Comparison of ENCODE assay signal across 8 cellular contexts in the genomic region with DNA sequence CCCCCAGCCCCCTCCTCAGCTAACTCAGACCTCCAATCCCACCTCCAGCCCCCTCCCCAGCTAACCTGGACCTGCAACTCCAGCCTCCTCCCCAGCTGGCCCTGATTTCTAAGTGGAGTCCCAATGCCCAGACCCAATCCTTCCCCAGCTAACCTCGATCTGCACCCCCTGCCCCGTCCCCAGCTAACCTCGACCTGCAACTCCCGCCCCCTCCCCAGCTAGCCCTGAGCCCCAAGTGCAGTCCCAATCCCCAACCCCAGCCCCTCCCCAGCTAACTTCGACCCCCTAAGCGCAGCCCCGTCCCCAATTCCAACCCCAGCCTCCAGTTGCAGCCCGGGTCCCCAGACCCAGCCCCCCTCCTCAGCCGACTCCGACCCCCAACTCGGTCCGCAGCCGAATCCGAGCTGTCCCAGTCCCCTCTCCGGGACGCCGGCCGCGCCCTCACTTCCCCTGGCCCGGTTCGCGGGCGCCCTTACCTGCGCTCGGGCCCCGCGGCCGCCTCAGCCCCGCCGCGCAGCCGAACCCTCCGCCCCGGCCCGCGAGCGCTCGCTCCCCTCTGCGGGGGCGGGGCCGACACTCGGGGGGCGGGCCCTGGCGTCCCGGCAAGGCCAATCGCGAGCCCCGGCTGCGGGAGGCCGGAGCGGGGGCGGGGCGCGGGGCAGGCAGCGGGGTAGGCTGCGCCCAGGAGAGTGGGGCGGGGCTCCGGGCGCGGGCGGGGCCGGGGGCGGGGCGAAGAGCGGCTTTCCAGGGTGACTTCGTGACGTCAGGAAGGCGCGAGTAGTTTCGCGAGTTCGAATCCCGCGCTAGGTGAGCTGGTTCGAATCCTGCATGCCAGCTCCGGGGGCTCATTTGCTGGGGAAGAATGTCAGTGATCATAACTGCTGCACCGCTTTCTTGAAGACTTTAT. TPM values are rescaled to one million over a fixed set of nuclear protein-coding genes. Genes with fewer than 3 reads are reported as not detected.
DNase-seq lines count a peak whose midpoint lies in the region; ATAC-seq and TF ChIP-seq lines count a peak whose summit lies in the region.

Gene GNG7, minus strand, starts transcription at position 525 of the 907 bp plus-strand sequence. CDS start 182,006 bp downstream, outside the sequence.

- H3K4me3 Mint-ChIP-seq in chondrocyte (ENCODE audit: unreplicated experiment): peak within 1 kb of the TSS; percentile 65

- H3K4me1 Mint-ChIP-seq in chondrocyte (ENCODE audit: low read depth): peaks cover 2% of the 10 kb centered on the region

- peaks cover 4% of the 10 kb centered on the region for H3K27me3 Mint-ChIP-seq in chondrocyte (ENCODE audit: low read depth)

- DNase-seq in NCI-H2029 treated with DMSO at 0.1 percent for 48 hours (lab: John Stamatoyannopoulos, UW) (peak; percentile 11), chondrocyte (ENCODE audit: low spot score) (peak; percentile 94), kidney glomerular epithelial cell (lab: John Stamatoyannopoulos, UW) (peak; percentile 67), NCI-H774 (lab: John Stamatoyannopoulos, UW) (no peak)
- peak; percentile 94 to 95 for DNase-seq in activated CD4-positive, alpha-beta T cell treated with anti-CD3 and anti-CD28 coated beads for 4 hours
- peak; percentile 91 to 97 for DNase-seq in stimulated activated CD4-positive, alpha-beta T cell treated with anti-CD3 and anti-CD28 coated beads, Interleukin-15, amount 100 ng/mL, for 1 hour (ENCODE audit: low read depth in 1 of 2, low spot score in 1 of 2)

- H3K27ac Mint-ChIP-seq in chondrocyte (ENCODE audit: unreplicated experiment): no peak within 1 kb of the TSS

- TF ChIP-seq CTCF in chondrocyte (IDR thresholded peaks at IDR 0.05): no peak

- no peaks in the 10 kb centered on the region for H3K36me3 Mint-ChIP-seq in chondrocyte (ENCODE audit: low read depth)

- no peaks in the 10 kb centered on the region for H3K9me3 Mint-ChIP-seq in chondrocyte (ENCODE audit: low read depth)

- peak; percentile 73 for ATAC-seq in HG02571 (IDR thresholded peaks at IDR 0.05; ENCODE audit: unreplicated experiment)

- TF ChIP-seq POLR2A in GM10847 (IDR thresholded peaks at IDR 0.05; ENCODE audit: extremely low read depth, insufficient read length): peak; percentile 75

RNA-seq across cellular contexts. Expression of gene GNG7, which starts in this region (rescaled TPM):
- total RNA-seq in chondrocyte: 1.9 to 3.6 TPM (median 2.5 TPM) in 3 replicates
